9 cellular contexts compared by ENCODE assay signal in the genomic region with DNA sequence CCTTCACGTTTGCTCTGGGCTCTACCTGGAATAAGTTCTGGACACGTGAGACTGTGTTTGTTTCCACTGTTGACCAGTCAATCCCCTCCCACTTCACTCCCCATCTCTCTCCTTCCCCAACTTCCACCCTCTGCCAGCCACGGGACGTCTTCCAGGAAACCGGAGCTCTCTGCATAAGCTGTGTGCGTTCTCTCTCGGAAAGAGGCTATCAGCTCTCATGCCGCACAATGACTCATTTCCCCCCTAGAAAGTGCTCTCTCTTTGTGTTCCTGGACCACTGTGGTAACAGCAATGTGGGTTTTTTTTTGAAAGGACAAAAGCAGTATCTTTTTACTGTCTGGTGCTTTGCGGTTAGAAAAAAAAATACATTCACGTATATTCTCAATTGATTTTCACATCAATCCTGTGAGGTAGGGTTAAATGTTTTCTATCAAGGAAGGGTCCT. TPM values are rescaled to one million over a fixed set of nuclear protein-coding genes. Genes with fewer than 3 reads are reported as not detected.
A peak's percentile ranks its signal among the peaks of the same experiment; 100 is the strongest.
DNase-seq lines count a peak whose midpoint lies in the region; ATAC-seq, FAIRE-seq and TF ChIP-seq lines count a peak whose summit lies in the region.
"Had no signal": no experiment of that assay in that cellular context is flagged by ENCODE, and none has a peak within 500 bp of the region (broad histone marks: within the 10 kb centered on the region; RNA-seq: fewer than 3 reads in every experiment).

No MANE protein-coding gene starts in this region.

- H3K79me2 ChIP-seq in OCI-LY3 (ENCODE audit: low read length): no peaks in the 10 kb centered on the region

- WGBS in ovary, 3 donors: 2 to 6% (median 2%) methylated on average over 10 of the region's 10 CpGs

- no peak for TF ChIP-seq EP300 in ovary (IDR thresholded peaks at IDR 0.05)

- peak overlapping the region; percentile 39 for H3K4me2 ChIP-seq in OCI-LY3 (ENCODE audit: low read length)

- no peak overlapping the region for H3K9ac ChIP-seq in OCI-LY3 (ENCODE audit: low read length)

- H3K27ac ChIP-seq in OCI-LY3 (ENCODE audit: low read length) (no peak overlapping the region), ovary (no peak overlapping the region), foreskin keratinocyte (no peak overlapping the region)

- H2AFZ ChIP-seq in OCI-LY3 (ENCODE audit: low read depth, low read length): no peak overlapping the region

- TF ChIP-seq CTCF in OCI-LY3 (IDR thresholded peaks at IDR 0.05; ENCODE audit: low read depth, low read length) (no peak), ovary (IDR thresholded peaks at IDR 0.05) (no peak), foreskin keratinocyte (conservative IDR thresholded peaks at IDR 0.05) (no peak)

- H4K20me1 ChIP-seq in OCI-LY3 (ENCODE audit: insufficient read depth, low read length): no peaks in the 10 kb centered on the region

- peak; percentile 58 for FAIRE-seq in GM18507 (lab: Jason Lieb, UNC)

- H3K36me3 ChIP-seq in OCI-LY3 (replicated peaks; ENCODE audit: low read depth, low read length): no peaks in the 10 kb centered on the region
- H3K36me3 ChIP-seq in ovary: no peaks in the 10 kb centered on the region

- peak overlapping the region; percentile 14; the same call in 1 of the 2 replicates for H3K4me3 ChIP-seq in OCI-LY3 (ENCODE audit: low read length)
- no peak overlapping the region for H3K4me3 ChIP-seq in ovary

- H3K9me3 ChIP-seq in OCI-LY3 (ENCODE audit: insufficient read depth, low read length) (no peaks in the 10 kb centered on the region), ovary (no peaks in the 10 kb centered on the region)

- intact Hi-C loops in ovary (cut with DNase I): no loop called here

- DNase-seq in GM18507 (ENCODE audit: extremely low spot score, insufficient read length, low read depth) (no peak), amniotic epithelial cell (ENCODE audit: low read depth) (peak; percentile 73), ovary (peak in 3 of 5 donors; percentile 25 to 42 (median 40)), amygdala (lab: John Stamatoyannopoulos, UW) (no peak), foreskin keratinocyte (no peak), NCI-H446 treated with DMSO at 0.1 percent for 48 hours (lab: John Stamatoyannopoulos, UW) (no peak)
- DNase-seq: naive B cell had no signal

- peaks cover 8% of the 10 kb centered on the region; the same call in 1 of the 2 replicates for H3K4me1 ChIP-seq in OCI-LY3 (ENCODE audit: low read length)
- no peaks in the 10 kb centered on the region for H3K4me1 ChIP-seq in ovary (ENCODE audit: insufficient read depth)
- no peaks in the 10 kb centered on the region for H3K4me1 ChIP-seq in foreskin keratinocyte

- ATAC-seq in HG02610 (IDR thresholded peaks at IDR 0.05; ENCODE audit: unreplicated experiment) (peak; percentile 90), foreskin keratinocyte (no peak)

- TF ChIP-seq POLR2A in ovary (IDR thresholded peaks at IDR 0.05): no peak

- H3K27me3 ChIP-seq in OCI-LY3 (ENCODE audit: low read depth, low read length) (no peaks in the 10 kb centered on the region), ovary (no peaks in the 10 kb centered on the region), foreskin keratinocyte (peaks cover 55% of the 10 kb centered on the region)

RNA-seq across cellular contexts. Expression of gene PROKR1, which starts 10.2 kb away (rescaled TPM):
- total RNA-seq in ovary (not detected), foreskin keratinocyte (not detected in 2 replicates)
- polyA plus RNA-seq in ovary (under 1 TPM; 0.02 to 0.03 TPM), foreskin keratinocyte (not detected in 2 replicates)

Comparison
In these comparisons a context has a peak if more than half of its experiments do, and no peak if none do; other contexts are left out.
1. DNase-seq: peak in amniotic epithelial cell (single experiment) and ovary (3 of 5); none in GM18507 (single experiment), amygdala (0 of 56), foreskin keratinocyte (0 of 2) and NCI-H446 treated with DMSO at 0.1 percent for 48 hours (single experiment).